Comparison of ENCODE assay signal across 14 cellular contexts in the genomic region with DNA sequence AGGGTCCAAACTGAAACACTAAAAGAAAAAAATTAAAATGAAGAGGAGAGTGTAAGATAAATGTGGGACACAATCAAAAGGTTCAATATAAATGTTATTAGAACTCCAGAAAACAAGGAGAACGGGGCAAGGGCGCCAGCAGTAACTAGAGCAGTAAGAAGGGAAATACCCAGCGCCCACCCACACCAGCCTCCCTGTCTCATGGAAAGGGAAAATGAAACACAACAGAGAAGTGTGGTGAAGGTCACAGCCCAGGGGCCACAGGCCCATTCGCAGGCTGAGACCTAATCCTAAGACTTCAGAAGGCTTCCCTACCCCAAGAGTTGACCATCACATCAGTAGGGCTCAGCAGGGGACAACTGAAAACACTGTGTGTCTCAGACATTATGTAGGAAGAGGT. TPM values are rescaled to one million over a fixed set of nuclear protein-coding genes. Genes with fewer than 3 reads are reported as not detected.
DNase-seq lines count a peak whose midpoint lies in the region; ATAC-seq and TF ChIP-seq lines count a peak whose summit lies in the region.
"Had no signal": no experiment of that assay in that cellular context is flagged by ENCODE, and none has a peak within 500 bp of the region (broad histone marks: within the 10 kb centered on the region; RNA-seq: fewer than 3 reads in every experiment).

No MANE protein-coding gene starts in this region.

- H3K4me1 Mint-ChIP-seq in activated T-cell treated with anti-CD3 and anti-CD28 coated beads, Interleukin-2, amount 50 U/mL, for 72 hours (ENCODE audit: low read depth): peaks cover 8% of the 10 kb centered on the region
- H3K4me1 Mint-ChIP-seq in memory B cell: no peaks in the 10 kb centered on the region
- H3K4me1 Mint-ChIP-seq in stimulated activated naive CD8-positive, alpha-beta T cell treated with anti-CD3 and anti-CD28 coated beads, Interleukin-15, Interleukin-2, amounts not matched to agents 100 ng/mL and 50 ng/mL, for 24 hours (ENCODE audit: low read depth): peaks cover 20% of the 10 kb centered on the region
- peaks cover 19% of the 10 kb centered on the region for H3K4me1 Mint-ChIP-seq in CD14-positive monocyte

- H3K4me3 Mint-ChIP-seq in activated T-cell treated with anti-CD3 and anti-CD28 coated beads, Interleukin-2, amount 50 U/mL, for 72 hours: no peak overlapping the region
- H3K4me3 Mint-ChIP-seq in memory B cell (no peak overlapping the region), CD14-positive monocyte (no peak overlapping the region)
- no peak overlapping the region for H3K4me3 Mint-ChIP-seq in stimulated activated naive CD8-positive, alpha-beta T cell treated with anti-CD3 and anti-CD28 coated beads, Interleukin-15, Interleukin-2, amounts not matched to agents 100 ng/mL and 50 ng/mL, for 24 hours
- H3K4me3 Mint-ChIP-seq: HFFc6 had no signal

- H3K27me3 Mint-ChIP-seq in activated T-cell treated with anti-CD3 and anti-CD28 coated beads, Interleukin-2, amount 50 U/mL, for 72 hours (ENCODE audit: low read depth): peaks cover 13% of the 10 kb centered on the region
- peaks cover 12% of the 10 kb centered on the region for H3K27me3 Mint-ChIP-seq in memory B cell
- H3K27me3 Mint-ChIP-seq in stimulated activated naive CD8-positive, alpha-beta T cell treated with anti-CD3 and anti-CD28 coated beads, Interleukin-15, Interleukin-2, amounts not matched to agents 100 ng/mL and 50 ng/mL, for 24 hours: peaks cover 20% of the 10 kb centered on the region
- H3K27me3 Mint-ChIP-seq in CD14-positive monocyte (ENCODE audit: low read depth in 3 of 3): peaks cover 5 to 18% (median 6%) of the 10 kb centered on the region in 3 donors

- DNase-seq in activated T-cell treated with anti-CD3 and anti-CD28 coated beads, Interleukin-2, amount 50 U/mL, for 72 hours: peak; percentile 1 to 5
- no peak for DNase-seq in activated T-cell treated with anti-CD3 and anti-CD28 coated beads, Interleukin-2, amount 50 U/mL, for 1 hour
- peak; percentile 27 for DNase-seq in GM13976 (ENCODE audit: low spot score)
- no peak for DNase-seq in memory B cell (ENCODE audit: low spot score in 2 of 2)
- no peak for DNase-seq in CD14-positive monocyte (ENCODE audit: low spot score)
- DNase-seq: GF-D8, HFFc6, NCI-H1092 treated with DMSO at 0.1 percent for 48 hours, NCI-H2081 treated with DMSO at 0.1 percent for 48 hours, NCI-H510A, NCI-H82, PC-9 had no signal

- H3K27ac Mint-ChIP-seq in activated T-cell treated with anti-CD3 and anti-CD28 coated beads, Interleukin-2, amount 50 U/mL, for 72 hours: peak overlapping the region; percentile 59
- no peak overlapping the region for H3K27ac Mint-ChIP-seq in memory B cell
- peak overlapping the region; percentile 83 for H3K27ac Mint-ChIP-seq in stimulated activated naive CD8-positive, alpha-beta T cell treated with anti-CD3 and anti-CD28 coated beads, Interleukin-15, Interleukin-2, amounts not matched to agents 100 ng/mL and 50 ng/mL, for 24 hours
- H3K27ac Mint-ChIP-seq in CD14-positive monocyte: no peak overlapping the region
- H3K27ac Mint-ChIP-seq: HFFc6 had no signal

- no peak for ATAC-seq in activated T-cell treated with anti-CD3 and anti-CD28 coated beads, Interleukin-2, amount 50 U/mL, for 72 hours (replicated peaks in 1 of 2)
- ATAC-seq in memory B cell (ENCODE audit: low read depth) (peak; percentile 41), HG03520 (IDR thresholded peaks at IDR 0.05; ENCODE audit: unreplicated experiment) (no peak)

- no peaks in the 10 kb centered on the region for H3K9me3 Mint-ChIP-seq in activated T-cell treated with anti-CD3 and anti-CD28 coated beads, Interleukin-2, amount 50 U/mL, for 72 hours
- peaks cover 3% of the 10 kb centered on the region for H3K9me3 Mint-ChIP-seq in memory B cell
- H3K9me3 Mint-ChIP-seq in stimulated activated naive CD8-positive, alpha-beta T cell treated with anti-CD3 and anti-CD28 coated beads, Interleukin-15, Interleukin-2, amounts not matched to agents 100 ng/mL and 50 ng/mL, for 24 hours: no peaks in the 10 kb centered on the region
- peaks cover 5 to 22% (median 13%) of the 10 kb centered on the region in 7 donors for H3K9me3 Mint-ChIP-seq in CD14-positive monocyte

- H3K36me3 Mint-ChIP-seq in activated T-cell treated with anti-CD3 and anti-CD28 coated beads, Interleukin-2, amount 50 U/mL, for 72 hours (ENCODE audit: insufficient read depth in 2 of 2): peaks cover 0 to 2% of the 10 kb centered on the region in 2 donors
- H3K36me3 Mint-ChIP-seq in memory B cell: no peaks in the 10 kb centered on the region
- H3K36me3 Mint-ChIP-seq in stimulated activated naive CD8-positive, alpha-beta T cell treated with anti-CD3 and anti-CD28 coated beads, Interleukin-15, Interleukin-2, amounts not matched to agents 100 ng/mL and 50 ng/mL, for 24 hours (ENCODE audit: low read depth): no peaks in the 10 kb centered on the region
- no peaks in the 10 kb centered on the region for H3K36me3 Mint-ChIP-seq in CD14-positive monocyte

- in situ Hi-C loops in GM13976 (cut with MboI; ENCODE audit: low sequenced_read_pairs, unreplicated experiment): no loop called here

- intact Hi-C loops in CD14-positive monocyte (cut with micrococcal nuclease): no loop called here

- TF ChIP-seq CTCF in GM13976 (IDR thresholded peaks at IDR 0.05; ENCODE audit: borderline replicate concordance, control extremely low read depth, extremely low read depth, insufficient read depth, missing control alignments) (no peak), CD14-positive monocyte (IDR thresholded peaks at IDR 0.05) (no peak)

RNA-seq across cellular contexts. Expression of a gene that starts 45.8 kb away (rescaled TPM):
- 10 to 100 TPM; 34.0 to 35.2 TPM for total RNA-seq in activated T-cell treated with anti-CD3 and anti-CD28 coated beads, Interleukin-2, amount 50 U/mL, for 72 hours
- polyA plus RNA-seq in CD14-positive monocyte: 1 to 10 TPM; 3.0 to 4.9 TPM

RNA-seq across cellular contexts. Expression of a gene that starts 57.8 kb away (rescaled TPM):
- 10 to 100 TPM; 12.2 to 16.0 TPM for total RNA-seq in activated T-cell treated with anti-CD3 and anti-CD28 coated beads, Interleukin-2, amount 50 U/mL, for 72 hours
- polyA plus RNA-seq in CD14-positive monocyte: 1 to 10 TPM; 8.6 to 9.4 TPM

Comparison
In these comparisons a context has a peak if more than half of its experiments do, and no peak if none do; other contexts are left out.
1. DNase-seq: peak in activated T-cell treated with anti-CD3 and anti-CD28 coated beads, Interleukin-2, amount 50 U/mL, for 72 hours (2 of 2) and GM13976 (single experiment); none in activated T-cell treated with anti-CD3 and anti-CD28 coated beads, Interleukin-2, amount 50 U/mL, for 1 hour (single experiment), memory B cell (0 of 2) and CD14-positive monocyte (single experiment).
2. H3K27ac Mint-ChIP-seq: peak in activated T-cell treated with anti-CD3 and anti-CD28 coated beads, Interleukin-2, amount 50 U/mL, for 72 hours (single experiment) and stimulated activated naive CD8-positive, alpha-beta T cell treated with anti-CD3 and anti-CD28 coated beads, Interleukin-15, Interleukin-2, amounts not matched to agents 100 ng/mL and 50 ng/mL, for 24 hours (single experiment); none in memory B cell (single experiment) and CD14-positive monocyte (0 of 7).